Comparison of ENCODE assay signal across 7 cellular contexts in the genomic region with DNA sequence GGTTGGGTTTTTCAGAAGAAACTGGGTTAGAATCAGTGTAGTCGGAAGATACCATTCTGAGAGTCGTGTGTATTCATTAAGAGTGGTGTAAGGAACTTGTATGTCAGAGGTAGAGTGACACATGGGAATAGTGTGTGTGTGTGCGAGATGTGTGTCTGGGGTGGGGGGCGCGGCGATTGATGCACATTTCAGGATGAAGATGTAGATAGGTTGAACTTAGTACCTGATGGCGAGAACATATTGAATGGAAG. TPM values are rescaled to one million over a fixed set of nuclear protein-coding genes. Genes with fewer than 3 reads are reported as not detected.
DNase-seq lines count a peak whose midpoint lies in the region; ATAC-seq and TF ChIP-seq lines count a peak whose summit lies in the region.

No MANE protein-coding gene starts in this region.

- RAD21 ChIA-PET in HCT116 (lab: Charles Lee; ENCODE audit: low non-redundant PET in 1 of 2, low total read pairs in 2 of 2, uncharacterized antibody in 2 of 2, unreplicated experiment in 2 of 2), result no interaction called here

- DNase-seq in HCT116 (ENCODE audit: low read depth, low spot score) (no peak), ecto neural progenitor cell (ENCODE audit: low spot score) (no peak)
- DNase-seq in activated CD8-positive, alpha-beta T cell treated with anti-CD3 and anti-CD28 coated beads for 36 hours, result peak; percentile 13
- DNase-seq in stimulated activated naive B cell treated with anti-CD40 and anti-IgM and Interleukin-4, amounts not matched to agents 10 μg/mL and 1 μg/mL and 100 μg/mL, for 72 hours, result no peak

- no peaks in the 10 kb centered on the region for H3K9me3 Mint-ChIP-seq in activated CD8-positive, alpha-beta T cell treated with anti-CD3 and anti-CD28 coated beads for 36 hours
- H3K9me3 Mint-ChIP-seq in stimulated activated naive B cell treated with anti-CD40 and anti-IgM and Interleukin-4, amounts not matched to agents 10 μg/mL and 1 μg/mL and 100 μg/mL, for 72 hours, result no peaks in the 10 kb centered on the region

- 0 out of 2 replicates have a peak, but pooled peaks cover 4% of the 10 kb centered on the region for H4K20me1 ChIP-seq in HCT116 (ENCODE audit: insufficient read depth)

- ATAC-seq in HCT116, result no peak
- no peak for ATAC-seq in activated CD8-positive, alpha-beta T cell treated with anti-CD3 and anti-CD28 coated beads for 36 hours
- ATAC-seq in stimulated activated naive B cell treated with anti-CD40 and anti-IgM and Interleukin-4, amounts not matched to agents 10 μg/mL and 1 μg/mL and 100 μg/mL, for 72 hours (replicated peaks), result no peak
- ATAC-seq in GM21528 (IDR thresholded peaks at IDR 0.05; ENCODE audit: low FRiP score, unreplicated experiment), result no peak
- no peak for ATAC-seq in HG03025 (IDR thresholded peaks at IDR 0.05; ENCODE audit: low FRiP score, unreplicated experiment)

- POLR2A ChIA-PET in HCT116 (lab: Charles Lee), result interaction anchor here (0.6 kb wide), 1 partner anchor 38 kb away, joined by 4 read pairs; no protein-coding TSS in a partner anchor
- POLR2A ChIA-PET in activated CD8-positive, alpha-beta T cell treated with anti-CD3 and anti-CD28 coated beads for 36 hours (lab: Charles Lee), result interaction anchor here (0.6 to 1.5 kb wide), 5 partner anchors 11 to 161 kb away, joined by 3 to 4 read pairs (median 3); no protein-coding TSS in a partner anchor

- TF ChIP-seq CTCF in HCT116 (IDR thresholded peaks at IDR 0.05 in 2 of 3, conservative IDR thresholded peaks at IDR 0.05 in 1 of 3; ENCODE audit: borderline replicate concordance in 1 of 3, insufficient read depth in 1 of 3, low read depth in 2 of 3, low read length in 2 of 3), result no peak
- TF ChIP-seq CTCF in activated CD8-positive, alpha-beta T cell treated with anti-CD3 and anti-CD28 coated beads for 36 hours (IDR thresholded peaks at IDR 0.05), result no peak

- peaks cover 59% of the 10 kb centered on the region for H3K79me2 ChIP-seq in HCT116 (ENCODE audit: insufficient read depth, low read length)

- CTCF ChIA-PET in HCT116 (lab: Charles Lee), result no interaction called here
- CTCF ChIA-PET in activated CD8-positive, alpha-beta T cell treated with anti-CD3 and anti-CD28 coated beads for 36 hours (lab: Charles Lee), result interaction anchor here (0.7 to 2.0 kb wide), 2 partner anchors 23 to 161 kb away, joined by 3 to 6 read pairs; no protein-coding TSS in a partner anchor

- peak overlapping the region; percentile 84 for H3K4me2 ChIP-seq in HCT116 (ENCODE audit: low read length)

- H3K9me2 ChIP-seq in HCT116 (ENCODE audit: insufficient read depth), result no peaks in the 10 kb centered on the region

- no peaks in the 10 kb centered on the region for H3K27me3 Mint-ChIP-seq in activated CD8-positive, alpha-beta T cell treated with anti-CD3 and anti-CD28 coated beads for 36 hours
- H3K27me3 Mint-ChIP-seq in stimulated activated naive B cell treated with anti-CD40 and anti-IgM and Interleukin-4, amounts not matched to agents 10 μg/mL and 1 μg/mL and 100 μg/mL, for 72 hours, result no peaks in the 10 kb centered on the region

- no peaks in the 10 kb centered on the region for H3K27me3 ChIP-seq in HCT116 (ENCODE audit: insufficient read depth, low read length)

- peak overlapping the region; percentile 100 for H3K27ac Mint-ChIP-seq in activated CD8-positive, alpha-beta T cell treated with anti-CD3 and anti-CD28 coated beads for 36 hours
- H3K27ac Mint-ChIP-seq in stimulated activated naive B cell treated with anti-CD40 and anti-IgM and Interleukin-4, amounts not matched to agents 10 μg/mL and 1 μg/mL and 100 μg/mL, for 72 hours, result peak overlapping the region; percentile 98

- peaks cover 24% of the 10 kb centered on the region for H3K4me1 Mint-ChIP-seq in activated CD8-positive, alpha-beta T cell treated with anti-CD3 and anti-CD28 coated beads for 36 hours (ENCODE audit: low read depth)
- peaks cover 16 to 20% of the 10 kb centered on the region in 2 donors for H3K4me1 Mint-ChIP-seq in stimulated activated naive B cell treated with anti-CD40 and anti-IgM and Interleukin-4, amounts not matched to agents 10 μg/mL and 1 μg/mL and 100 μg/mL, for 72 hours

- H3K9me3 ChIP-seq in HCT116 (ENCODE audit: control insufficient read depth in 1 of 2, insufficient read depth in 1 of 2, low read depth in 1 of 2, low read length in 2 of 2), result no peaks in the 10 kb centered on the region

- H3K27ac ChIP-seq in HCT116 (ENCODE audit: low read depth, low read length), result peak overlapping the region; percentile 87; the same call in 1 of the 2 replicates

- H3K4me3 ChIP-seq in HCT116 (replicated peaks in 1 of 2; ENCODE audit: low read depth in 1 of 2, low read length in 2 of 2), result peak overlapping the region; percentile 91 to 95
- H3K4me3 ChIP-seq in iPS-11a (ENCODE audit: low read depth, low read length), result peak overlapping the region; percentile 90

- peaks cover 5 to 29% of the 10 kb centered on the region in 2 experiments; a peak in 3 of 4 replicates for H3K4me1 ChIP-seq in HCT116 (ENCODE audit: control insufficient read depth in 1 of 2, insufficient read depth in 2 of 2, low read length in 2 of 2)

- peaks cover 12% of the 10 kb centered on the region for H3K36me3 Mint-ChIP-seq in activated CD8-positive, alpha-beta T cell treated with anti-CD3 and anti-CD28 coated beads for 36 hours (ENCODE audit: low read depth)
- peaks cover 6 to 14% of the 10 kb centered on the region in 2 donors for H3K36me3 Mint-ChIP-seq in stimulated activated naive B cell treated with anti-CD40 and anti-IgM and Interleukin-4, amounts not matched to agents 10 μg/mL and 1 μg/mL and 100 μg/mL, for 72 hours

- no TSS peak for BruUV-seq in HCT116 (replicated peaks; lab: Mats Ljungman, UMichigan)

- H3K9ac ChIP-seq in HCT116 (ENCODE audit: low read length), result peak overlapping the region; percentile 97

- H3K4me3 Mint-ChIP-seq in activated CD8-positive, alpha-beta T cell treated with anti-CD3 and anti-CD28 coated beads for 36 hours, result peak overlapping the region; percentile 86
- H3K4me3 Mint-ChIP-seq in stimulated activated naive B cell treated with anti-CD40 and anti-IgM and Interleukin-4, amounts not matched to agents 10 μg/mL and 1 μg/mL and 100 μg/mL, for 72 hours, result peak overlapping the region; percentile 87

- intact Hi-C loops in HCT116 (cut with micrococcal nuclease), result loop anchor here (5.0 kb wide), 2 partner anchors 164 to 511 kb away; a partner anchor contains a TSS
- intact Hi-C loops in activated CD8-positive, alpha-beta T cell treated with anti-CD3 and anti-CD28 coated beads for 36 hours (cut with micrococcal nuclease), result loop anchor here (5.0 to 10.0 kb wide), 2 partner anchors 72 to 159 kb away; no protein-coding TSS in a partner anchor

- TF ChIP-seq RAD21 in HCT116 (IDR thresholded peaks at IDR 0.05; ENCODE audit: low read depth), result no peak

- H3K36me3 ChIP-seq in HCT116 (ENCODE audit: control insufficient read depth in 1 of 2, insufficient read depth in 2 of 2, low read length in 2 of 2), result no peaks in the 10 kb centered on the region; a peak in 1 of 4 replicates

- H2AFZ ChIP-seq in HCT116 (ENCODE audit: low read depth, low read length, poor library complexity, severe bottlenecking), result no peak overlapping the region

- TF ChIP-seq POLR2A in HCT116 (IDR thresholded peaks at IDR 0.05; ENCODE audit: borderline replicate concordance, extremely low read depth, insufficient read depth, insufficient read length), result no peak

TF ChIP-seq in HCT116, 20 proteins besides CTCF, POLR2A, EP300 and RAD21:
- TF ChIP-seq SRF (IDR thresholded peaks at IDR 0.05; ENCODE audit: low read depth) (no peak), TCF7L2 (IDR thresholded peaks at IDR 0.05; ENCODE audit: borderline replicate concordance, extremely low read depth, insufficient read depth, insufficient read length) (no peak)
- TF ChIP-seq, protein P1, sequence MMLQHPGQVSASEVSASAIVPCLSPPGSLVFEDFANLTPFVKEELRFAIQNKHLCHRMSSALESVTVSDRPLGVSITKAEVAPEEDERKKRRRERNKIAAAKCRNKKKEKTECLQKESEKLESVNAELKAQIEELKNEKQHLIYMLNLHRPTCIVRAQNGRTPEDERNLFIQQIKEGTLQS (IDR thresholded peaks at IDR 0.05), result no peak

RNA-seq across cellular contexts. Expression of a gene that starts 0.9 kb away (rescaled TPM):
- 54.1 TPM for total RNA-seq in HCT116 (2021; ENCODE audit: unreplicated experiment)
- 18.1 and 21.8 TPM in 2 replicates for polyA plus RNA-seq in HCT116 (2012)
- total RNA-seq in activated CD8-positive, alpha-beta T cell treated with anti-CD3 and anti-CD28 coated beads for 36 hours, result 10 to 100 TPM; 59.2 to 59.5 TPM

RNA-seq across cellular contexts. Expression of a gene that starts 55.0 kb away (rescaled TPM):
- total RNA-seq in HCT116 (2021; ENCODE audit: unreplicated experiment), result not detected
- polyA plus RNA-seq in HCT116 (2012), result 0.09 and 0.16 TPM in 2 replicates
- total RNA-seq in activated CD8-positive, alpha-beta T cell treated with anti-CD3 and anti-CD28 coated beads for 36 hours, result not detected
